In genomic region chr11:61727401-61727811, GRCh38 we compare ENCODE assay signal across 23 cellular contexts. TPM values are rescaled to one million over a fixed set of nuclear protein-coding genes. Genes with fewer than 3 reads are reported as not detected.
"Had no signal": no experiment of that assay in that cellular context is flagged by ENCODE, and none has a peak within 500 bp of the region (broad histone marks: within the 10 kb centered on the region; RNA-seq: fewer than 3 reads in every experiment).

No MANE protein-coding gene starts in this region.

- H3K4me1 Mint-ChIP-seq: activated CD4-positive, alpha-beta T cell treated with anti-CD3 and anti-CD28 coated beads for 36 hours; activated naive CD8-positive, alpha-beta T cell treated with anti-CD3 and anti-CD28 coated beads, Interleukin-2, amount 50 U/mL, for 24 hours; memory B cell had no signal

- H3K27me3 Mint-ChIP-seq: activated CD4-positive, alpha-beta memory T cell treated with anti-CD3 and anti-CD28 coated beads for 36 hours; activated CD4-positive, alpha-beta T cell treated with anti-CD3 and anti-CD28 coated beads for 36 hours; activated naive CD8-positive, alpha-beta T cell treated with anti-CD3 and anti-CD28 coated beads, Interleukin-2, amount 50 U/mL, for 24 hours; naive B cell had no signal

- H3K27ac ChIP-seq: ascending aorta, breast epithelium, hepatocyte, SJSA1, tibial artery had no signal

- ATAC-seq: activated CD4-positive, alpha-beta T cell treated with anti-CD3 and anti-CD28 coated beads for 36 hours; activated naive CD8-positive, alpha-beta T cell treated with anti-CD3 and anti-CD28 coated beads, Interleukin-2, amount 50 U/mL, for 24 hours; effector memory CD8-positive, alpha-beta T cell; left lobe of liver; mucosa of descending colon; sciatic nerve; stimulated activated memory B cell treated with anti-CD40 and anti-IgM and Interleukin-4, amounts not matched to agents 10 μg/mL and 1 μg/mL and 100 μg/mL, for 72 hours; WTC11 had no signal

- H3K4me1 ChIP-seq: ascending aorta had no signal

- H3K27ac Mint-ChIP-seq: activated CD4-positive, alpha-beta memory T cell treated with anti-CD3 and anti-CD28 coated beads for 36 hours; activated CD4-positive, alpha-beta T cell treated with anti-CD3 and anti-CD28 coated beads for 36 hours; activated naive CD4-positive, alpha-beta T cell treated with anti-CD3 and anti-CD28 coated beads for 36 hours; activated naive CD8-positive, alpha-beta T cell treated with anti-CD3 and anti-CD28 coated beads, Interleukin-2, amount 50 U/mL, for 24 hours; effector memory CD8-positive, alpha-beta T cell; memory B cell; naive B cell; WTC11 had no signal

- H3K9me3 ChIP-seq: ascending aorta, breast epithelium, mucosa of descending colon, ovary, SJSA1, tibial artery had no signal

- H3K4me3 ChIP-seq: ascending aorta, breast epithelium, hepatocyte, mucosa of descending colon, ovary, SJSA1, smooth muscle cell, tibial artery had no signal

- H3K4me3 Mint-ChIP-seq: activated CD4-positive, alpha-beta memory T cell treated with anti-CD3 and anti-CD28 coated beads for 36 hours; activated CD4-positive, alpha-beta T cell treated with anti-CD3 and anti-CD28 coated beads for 36 hours; activated naive CD4-positive, alpha-beta T cell treated with anti-CD3 and anti-CD28 coated beads for 36 hours; activated naive CD8-positive, alpha-beta T cell treated with anti-CD3 and anti-CD28 coated beads, Interleukin-2, amount 50 U/mL, for 24 hours; effector memory CD8-positive, alpha-beta T cell; memory B cell; stimulated activated memory B cell treated with anti-CD40 and anti-IgM and Interleukin-4, amounts not matched to agents 10 μg/mL and 1 μg/mL and 100 μg/mL, for 72 hours; WTC11 had no signal

- H3K36me3 Mint-ChIP-seq: activated CD4-positive, alpha-beta memory T cell treated with anti-CD3 and anti-CD28 coated beads for 36 hours; memory B cell; naive B cell; stimulated activated memory B cell treated with anti-CD40 and anti-IgM and Interleukin-4, amounts not matched to agents 10 μg/mL and 1 μg/mL and 100 μg/mL, for 72 hours; WTC11 had no signal

- H3K9me3 Mint-ChIP-seq: activated CD4-positive, alpha-beta memory T cell treated with anti-CD3 and anti-CD28 coated beads for 36 hours; activated naive CD4-positive, alpha-beta T cell treated with anti-CD3 and anti-CD28 coated beads for 36 hours; activated naive CD8-positive, alpha-beta T cell treated with anti-CD3 and anti-CD28 coated beads, Interleukin-2, amount 50 U/mL, for 24 hours; effector memory CD8-positive, alpha-beta T cell; memory B cell; naive B cell; stimulated activated memory B cell treated with anti-CD40 and anti-IgM and Interleukin-4, amounts not matched to agents 10 μg/mL and 1 μg/mL and 100 μg/mL, for 72 hours; WTC11 had no signal

- DNase-seq: activated CD4-positive, alpha-beta memory T cell treated with anti-CD3 and anti-CD28 coated beads for 36 hours; activated CD4-positive, alpha-beta T cell treated with anti-CD3 and anti-CD28 coated beads for 36 hours; activated naive CD4-positive, alpha-beta T cell treated with anti-CD3 and anti-CD28 coated beads for 36 hours; activated naive CD8-positive, alpha-beta T cell treated with anti-CD3 and anti-CD28 coated beads, Interleukin-2, amount 50 U/mL, for 24 hours; activated T-cell treated with anti-CD3 and anti-CD28 coated beads, Interleukin-2, amount 50 U/mL, for 1 hour; dermis blood vessel endothelial cell; effector memory CD8-positive, alpha-beta T cell; islet precursor cell; mucosa of descending colon; naive B cell; stimulated activated CD4-positive, alpha-beta T cell treated with anti-CD3 and anti-CD28 coated beads, Interleukin-4, amount 100 ng/mL, for 24 hours; tibial artery had no signal

- H3K27me3 ChIP-seq: ascending aorta, breast epithelium, hepatocyte, ovary, SJSA1, tibial artery had no signal

RNA-seq across cellular contexts. Expression of gene MYRF, which starts 25.0 kb away (rescaled TPM):
- total RNA-seq: ascending aorta had no signal
